ENCODE assay signal across 9 cellular contexts in the genomic region with DNA sequence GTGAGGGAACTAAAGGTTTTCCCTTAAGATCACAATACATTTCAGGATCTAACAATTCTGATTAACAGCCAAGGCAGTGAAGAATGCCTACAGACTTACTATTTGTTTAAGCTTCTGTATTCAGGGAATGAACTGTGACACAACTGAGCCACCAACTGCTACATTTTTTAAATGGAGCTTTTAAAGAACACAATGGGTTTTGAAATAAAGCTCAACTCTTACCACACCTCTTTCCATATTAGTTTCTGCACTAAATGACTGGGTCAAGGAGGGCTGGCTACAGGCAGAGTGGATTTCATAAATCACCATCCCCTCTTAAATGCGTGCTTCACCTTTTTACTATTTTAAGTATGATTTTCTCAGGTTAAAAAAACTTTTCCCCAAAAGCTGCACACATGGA.
DNase-seq lines count a peak whose midpoint lies in the region; ATAC-seq, FAIRE-seq and TF ChIP-seq lines count a peak whose summit lies in the region.
"Had no signal": no experiment of that assay in that cellular context is flagged by ENCODE, and none has a peak within 500 bp of the region (broad histone marks: within the 10 kb centered on the region; RNA-seq: fewer than 3 reads in every experiment).

No MANE protein-coding gene starts in this region.

- no peak overlapping the region for H2AFZ ChIP-seq in mammary epithelial cell (ENCODE audit: low read depth, low read length)

- H3K4me2 ChIP-seq in BLaER1 treated with 17β-estradiol and CSF1 and Interleukin-3, amounts not matched to agents 10 nM and 100 nM, result peak overlapping the region in 10 of 11 experiments; percentile 57 to 81 (median 76); a peak in 14 of 22 replicates
- peak overlapping the region; percentile 86 for H3K4me2 ChIP-seq in mammary epithelial cell (ENCODE audit: insufficient read depth, low read depth, low read length)

- peaks cover 10 to 74% (median 24%) of the 10 kb centered on the region in 11 experiments; a peak in 16 of 22 replicates for H4K20me1 ChIP-seq in BLaER1 treated with 17β-estradiol and CSF1 and Interleukin-3, amounts not matched to agents 10 nM and 100 nM
- H4K20me1 ChIP-seq in mammary epithelial cell (ENCODE audit: insufficient read depth, low read length), result no peaks in the 10 kb centered on the region

- ATAC-seq in right lobe of liver (peak; percentile 37 to 78 (median 68)), HG03565 (IDR thresholded peaks at IDR 0.05; ENCODE audit: unreplicated experiment) (no peak)
- ATAC-seq: activated CD4-positive, CD25-positive, alpha-beta regulatory T cell treated with anti-CD3 and anti-CD28 coated beads, Interleukin-2, amount 50 U/mL, for 24 hours had no signal

- no peaks in the 10 kb centered on the region for H3K27me3 ChIP-seq in BLaER1 treated with 17β-estradiol and CSF1 and Interleukin-3, amounts not matched to agents 10 nM and 100 nM
- no peaks in the 10 kb centered on the region for H3K27me3 ChIP-seq in mammary epithelial cell (ENCODE audit: insufficient read depth, low read length)
- H3K27me3 ChIP-seq in right lobe of liver, result no peaks in the 10 kb centered on the region

- in situ Hi-C loops in mammary epithelial cell (cut with MboI; ENCODE audit: low sequenced_read_pairs in 2 of 2), result no loop called here

- no peak for TF ChIP-seq RAD21 in Ishikawa (IDR thresholded peaks at IDR 0.05; ENCODE audit: low read depth)

- no peak overlapping the region for H3K4me3 ChIP-seq in BLaER1 treated with 17β-estradiol and CSF1 and Interleukin-3, amounts not matched to agents 10 nM and 100 nM
- H3K4me3 ChIP-seq in mammary epithelial cell (replicated peaks in 1 of 3; ENCODE audit: insufficient read depth in 1 of 3, low read depth in 2 of 3, low read length in 3 of 3), result peak overlapping the region; percentile 49 to 82 (median 55)
- no peak overlapping the region for H3K4me3 ChIP-seq in right lobe of liver

- H3K36me3 ChIP-seq in BLaER1 treated with 17β-estradiol and CSF1 and Interleukin-3, amounts not matched to agents 10 nM and 100 nM, result peaks cover 0 to 12% (median 0%) of the 10 kb centered on the region in 11 experiments; a peak in 4 of 22 replicates
- no peaks in the 10 kb centered on the region for H3K36me3 ChIP-seq in mammary epithelial cell (ENCODE audit: insufficient read depth, low read length)
- H3K36me3 ChIP-seq in right lobe of liver, result no peaks in the 10 kb centered on the region

- no peak overlapping the region for H3K27ac ChIP-seq in BLaER1 treated with 17β-estradiol and CSF1 and Interleukin-3, amounts not matched to agents 10 nM and 100 nM
- peak overlapping the region; percentile 99 for H3K27ac ChIP-seq in mammary epithelial cell (ENCODE audit: insufficient read depth, low read depth, low read length)
- H3K27ac ChIP-seq in right lobe of liver, result no peak overlapping the region

- intact Hi-C loops in mammary epithelial cell (cut with micrococcal nuclease) (loop anchor here (5.0 kb wide), 1 partner anchor 61 kb away; no protein-coding TSS in a partner anchor), right lobe of liver (cut with DNase I) (no loop called here), head of caudate nucleus (cut with DNase I) (no loop called here)

- peak; percentile 83 for TF ChIP-seq EP300 in Ishikawa (IDR thresholded peaks at IDR 0.05; ENCODE audit: borderline replicate concordance)

- WGBS in mammary epithelial cell (ENCODE audit: low coverage, missing lambda C conversion rate), result 44% methylated on average over 1 of the region's 1 CpG
- 75% methylated on average over 1 of the region's 1 CpG for WGBS in right lobe of liver (ENCODE audit: insufficient coverage, low coverage, low lambda C conversion rate, missing lambda C conversion rate)

- peak; percentile 23 for DNase-seq in mammary epithelial cell
- no peak for DNase-seq in right lobe of liver
- no peak for DNase-seq in effector CD4-positive, alpha-beta T cell
- no peak for DNase-seq in head of caudate nucleus
- no peak for DNase-seq in GM12891 (ENCODE audit: insufficient read length, low spot score)

- BruUV-seq in mammary epithelial cell (replicated peaks; lab: Mats Ljungman, UMichigan), result no TSS peak

- TF ChIP-seq POLR2A in right lobe of liver (IDR thresholded peaks at IDR 0.05), result no peak
- TF ChIP-seq POLR2A in GM12891 (IDR thresholded peaks at IDR 0.05; ENCODE audit: low read depth, low read length), result no peak

- H3K9ac ChIP-seq in BLaER1 treated with 17β-estradiol and CSF1 and Interleukin-3, amounts not matched to agents 10 nM and 100 nM, result peak overlapping the region in 1 of 11 experiments; percentile 5; a peak in 1 of 22 replicates
- H3K9ac ChIP-seq in mammary epithelial cell (ENCODE audit: insufficient read depth, low read length), result peak overlapping the region; percentile 98

- no peak for FAIRE-seq in GM12891 (lab: Jason Lieb, UNC)

- no peak for TF ChIP-seq CTCF in mammary epithelial cell (conservative IDR thresholded peaks at IDR 0.05 in 1 of 2, IDR thresholded peaks at IDR 0.05 in 1 of 2; ENCODE audit: extremely low read depth in 1 of 2, insufficient read depth in 1 of 2, low read depth in 1 of 2, low read length in 2 of 2)
- TF ChIP-seq CTCF in right lobe of liver (IDR thresholded peaks at IDR 0.05), result no peak

- dilution Hi-C loops in mammary epithelial cell (cut with HindIII; ENCODE audit: low sequenced_read_pairs), result no loop called here

- peaks cover 64% of the 10 kb centered on the region for H3K79me2 ChIP-seq in mammary epithelial cell (ENCODE audit: insufficient read depth, low read length)

- peaks cover 18 to 28% (median 24%) of the 10 kb centered on the region in 10 experiments for H3K4me1 ChIP-seq in BLaER1 treated with 17β-estradiol and CSF1 and Interleukin-3, amounts not matched to agents 10 nM and 100 nM
- peaks cover 27% of the 10 kb centered on the region for H3K4me1 ChIP-seq in mammary epithelial cell (ENCODE audit: insufficient read depth, low read length)
- peaks cover 0 to 7% (median 0%) of the 10 kb centered on the region in 4 donors for H3K4me1 ChIP-seq in right lobe of liver

- CTCF ChIA-PET in mammary epithelial cell (lab: Charles Lee; ENCODE audit: low non-redundant PET), result no interaction called here

- H3K9me3 ChIP-seq in BLaER1 treated with 17β-estradiol and CSF1 and Interleukin-3, amounts not matched to agents 10 nM and 100 nM (replicated peaks in 1 of 11), result no peaks in the 10 kb centered on the region
- no peaks in the 10 kb centered on the region for H3K9me3 ChIP-seq in mammary epithelial cell (replicated peaks; ENCODE audit: insufficient read depth, low read length)
- no peaks in the 10 kb centered on the region for H3K9me3 ChIP-seq in right lobe of liver

TF ChIP-seq in Ishikawa, 13 proteins besides CTCF, POLR2A, EP300 and RAD21 (continues in another document):
- 0 out of 2 replicates have a peak, but pooled peaks have one; percentile 33 for TF ChIP-seq NFIC (IDR thresholded peaks at IDR 0.05)
- peak; percentile 28; the same call in 1 of the 2 replicates for TF ChIP-seq TEAD4 (IDR thresholded peaks at IDR 0.05)
- TF ChIP-seq YY1 (IDR thresholded peaks at IDR 0.05; ENCODE audit: low read depth), result no peak
- TF ChIP-seq CEBPB (IDR thresholded peaks at IDR 0.05), result peak; percentile 65; the same call in 1 of the 2 replicates
- TF ChIP-seq FOXM1 (IDR thresholded peaks at IDR 0.05; ENCODE audit: borderline replicate concordance, low read depth), result peak; percentile 79; the same call in 1 of the 2 replicates
- TF ChIP-seq TCF12 (IDR thresholded peaks at IDR 0.05; ENCODE audit: low read depth), result peak; percentile 79

TF ChIP-seq in GM12891, 5 proteins besides CTCF, POLR2A, EP300 and RAD21:
- TF ChIP-seq POLR2AphosphoS5 (IDR thresholded peaks at IDR 0.05; ENCODE audit: low read depth, low read length) (no peak), PAX5 (IDR thresholded peaks at IDR 0.05; ENCODE audit: insufficient read depth, low read length, severe bottlenecking) (no peak), SPI1 (IDR thresholded peaks at IDR 0.05; ENCODE audit: low read depth, low read length) (no peak), TAF1 (IDR thresholded peaks at IDR 0.05; ENCODE audit: low read depth, low read length) (no peak), POU2F2 (IDR thresholded peaks at IDR 0.05; ENCODE audit: low read depth, low read length) (no peak)

Comparison
In these comparisons a context has a peak if more than half of its experiments do, and no peak if none do; other contexts are left out.
1. H3K4me3 ChIP-seq: peak in mammary epithelial cell (3 of 3); none in BLaER1 treated with 17β-estradiol and CSF1 and Interleukin-3, amounts not matched to agents 10 nM and 100 nM (0 of 10) and right lobe of liver (0 of 3).